Comparison of ENCODE assay signal across 1 cellular context in the genomic region with DNA sequence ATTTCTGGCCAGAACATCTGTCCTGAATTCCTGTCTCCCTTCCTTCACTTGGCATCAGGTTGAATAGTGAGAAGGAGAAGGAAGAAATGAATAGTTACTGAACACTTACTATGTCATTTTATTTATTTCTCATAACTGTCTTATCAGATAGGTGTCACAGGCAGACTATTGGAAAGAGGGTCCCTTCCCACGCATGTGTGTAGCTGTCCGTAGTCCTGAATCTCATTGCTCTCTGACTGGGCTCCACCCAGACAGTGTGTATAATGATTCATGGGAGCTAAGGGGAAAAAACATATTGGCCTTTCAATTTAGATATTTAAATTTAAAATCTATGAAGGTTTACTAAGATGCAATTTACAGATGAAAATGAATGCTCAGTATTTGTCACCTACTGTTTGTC.
TF ChIP-seq lines count a peak whose summit lies in the region.

No MANE protein-coding gene starts in this region.

TF ChIP-seq in A549, 52 proteins besides CTCF, POLR2A, EP300 and RAD21 (continued from another document):
- no peak for TF ChIP-seq ESRRA (IDR thresholded peaks at IDR 0.05; ENCODE audit: borderline replicate concordance, low read length)
- TF ChIP-seq POLR2AphosphoS2 (conservative IDR thresholded peaks at IDR 0.05; ENCODE audit: low read length), result no peak
